ENCODE assay signal across 8 cellular contexts in genomic region chr15:67091073-67091965, GRCh38.
A peak's percentile ranks its signal among the peaks of the same experiment; 100 is the strongest.
DNase-seq lines count a peak whose midpoint lies in the region; ATAC-seq and TF ChIP-seq lines count a peak whose summit lies in the region.

No MANE protein-coding gene starts in this region.

- DNase-seq in NCI-H146 treated with DMSO at 0.1 percent for 48 hours (lab: John Stamatoyannopoulos, UW; ENCODE audit: unreplicated experiment): peak; percentile 77
- no peak for DNase-seq in NCI-H146 (lab: John Stamatoyannopoulos, UW)
- peak; percentile 98 for DNase-seq in RWPE2 (ENCODE audit: low spot score)
- DNase-seq in activated naive CD4-positive, alpha-beta T cell treated with anti-CD3 and anti-CD28 coated beads, Interleukin-2, amount 10 ng/mL, durations not matched to agents 7 days and 5 days: peak; percentile 71
- DNase-seq in islet precursor cell: peak; percentile 78
- peak; percentile 55 to 65 for DNase-seq in stimulated activated CD8-positive, alpha-beta memory T cell treated with anti-CD3 and anti-CD28 coated beads, Interleukin-2, amount 100 ng/mL, for 48 hours (ENCODE audit: low read depth in 2 of 2)
- DNase-seq in NCI-H748 (lab: John Stamatoyannopoulos, UW; ENCODE audit: unreplicated experiment): no peak

- peak; percentile 57 for ATAC-seq in HG03135 (IDR thresholded peaks at IDR 0.05; ENCODE audit: unreplicated experiment)
- ATAC-seq in RWPE2 (ENCODE audit: low read depth): peak; percentile 90

- H3K4me3 Mint-ChIP-seq in activated naive CD4-positive, alpha-beta T cell treated with anti-CD3 and anti-CD28 coated beads, Interleukin-2, amount 10 ng/mL, durations not matched to agents 7 days and 5 days: peak overlapping the region; percentile 53

- H3K9me3 ChIP-seq in RWPE2 (ENCODE audit: severe bottlenecking): no peaks in the 10 kb centered on the region

- H3K27ac ChIP-seq in RWPE2 (ENCODE audit: poor library complexity, severe bottlenecking): peak overlapping the region; percentile 49

- peaks cover 72% of the 10 kb centered on the region for H3K36me3 Mint-ChIP-seq in activated naive CD4-positive, alpha-beta T cell treated with anti-CD3 and anti-CD28 coated beads, Interleukin-2, amount 10 ng/mL, durations not matched to agents 7 days and 5 days

- no peaks in the 10 kb centered on the region for H3K27me3 Mint-ChIP-seq in activated naive CD4-positive, alpha-beta T cell treated with anti-CD3 and anti-CD28 coated beads, Interleukin-2, amount 10 ng/mL, durations not matched to agents 7 days and 5 days

- no peaks in the 10 kb centered on the region for H3K27me3 ChIP-seq in RWPE2 (ENCODE audit: insufficient read depth, poor library complexity, severe bottlenecking)

- peaks cover 83% of the 10 kb centered on the region for H3K4me1 ChIP-seq in RWPE2 (ENCODE audit: insufficient read depth, poor library complexity, severe bottlenecking)

- H3K4me3 ChIP-seq in RWPE2 (ENCODE audit: severe bottlenecking): no peak overlapping the region

- peak overlapping the region; percentile 64 for H3K27ac Mint-ChIP-seq in activated naive CD4-positive, alpha-beta T cell treated with anti-CD3 and anti-CD28 coated beads, Interleukin-2, amount 10 ng/mL, durations not matched to agents 7 days and 5 days

- CTCF ChIA-PET in activated naive CD4-positive, alpha-beta T cell treated with anti-CD3 and anti-CD28 coated beads, Interleukin-2, amount 10 ng/mL, durations not matched to agents 7 days and 5 days (lab: Charles Lee): interaction anchor here (0.9 to 1.4 kb wide), 3 partner anchors 9 to 11 kb away, joined by 3 to 4 read pairs (median 3); no protein-coding TSS in a partner anchor

- H3K4me1 Mint-ChIP-seq in activated naive CD4-positive, alpha-beta T cell treated with anti-CD3 and anti-CD28 coated beads, Interleukin-2, amount 10 ng/mL, durations not matched to agents 7 days and 5 days: peaks cover 98% of the 10 kb centered on the region

- no peak for TF ChIP-seq CTCF in RWPE2 (IDR thresholded peaks at IDR 0.05; ENCODE audit: poor library complexity, severe bottlenecking)

- H3K36me3 ChIP-seq in RWPE2 (ENCODE audit: low read depth): peaks cover 53% of the 10 kb centered on the region

- H3K9me3 Mint-ChIP-seq in activated naive CD4-positive, alpha-beta T cell treated with anti-CD3 and anti-CD28 coated beads, Interleukin-2, amount 10 ng/mL, durations not matched to agents 7 days and 5 days: no peaks in the 10 kb centered on the region

Comparison
In these comparisons a context has a peak if more than half of its experiments do, and no peak if none do; other contexts are left out.
1. DNase-seq: peak in NCI-H146 treated with DMSO at 0.1 percent for 48 hours (single experiment), RWPE2 (single experiment), activated naive CD4-positive, alpha-beta T cell treated with anti-CD3 and anti-CD28 coated beads, Interleukin-2, amount 10 ng/mL, durations not matched to agents 7 days and 5 days (single experiment), islet precursor cell (single experiment) and stimulated activated CD8-positive, alpha-beta memory T cell treated with anti-CD3 and anti-CD28 coated beads, Interleukin-2, amount 100 ng/mL, for 48 hours (2 of 2); none in NCI-H146 (single experiment) and NCI-H748 (single experiment).